ENCODE assay signal across 9 cellular contexts in genomic region chr11:2138436-2139117, GRCh38. TPM values are rescaled to one million over a fixed set of nuclear protein-coding genes. Genes with fewer than 3 reads are reported as not detected.
A peak's percentile ranks its signal among the peaks of the same experiment; 100 is the strongest.
DNase-seq lines count a peak whose midpoint lies in the region; ATAC-seq and TF ChIP-seq lines count a peak whose summit lies in the region.
"Had no signal": no experiment of that assay in that cellular context is flagged by ENCODE, and none has a peak within 500 bp of the region (broad histone marks: within the 10 kb centered on the region; RNA-seq: fewer than 3 reads in every experiment).

No MANE protein-coding gene starts in this region.

- H2AFZ ChIP-seq in mammary epithelial cell (ENCODE audit: low read depth, low read length): no peak overlapping the region

- peaks cover 12% of the 10 kb centered on the region for H3K4me1 ChIP-seq in mammary epithelial cell (ENCODE audit: insufficient read depth, low read length)
- H3K4me1 ChIP-seq in aorta (ENCODE audit: control insufficient read depth in 1 of 2, insufficient read depth in 2 of 2, low read length in 2 of 2): no peaks in the 10 kb centered on the region

- no peak overlapping the region for H3K27ac ChIP-seq in mammary epithelial cell (ENCODE audit: insufficient read depth, low read depth, low read length)
- H3K27ac ChIP-seq in aorta (ENCODE audit: low read depth in 1 of 2, low read length in 2 of 2): no peak overlapping the region

- H3K4me2 ChIP-seq in mammary epithelial cell (ENCODE audit: insufficient read depth, low read depth, low read length): peak overlapping the region; percentile 16

- H3K4me3 Mint-ChIP-seq in stimulated activated naive CD8-positive, alpha-beta T cell treated with anti-CD3 and anti-CD28 coated beads, Interleukin-15, amount 100 ng/mL, for 72 hours: peak overlapping the region; percentile 79 to 80

- no peak for TF ChIP-seq CTCF in mammary epithelial cell (conservative IDR thresholded peaks at IDR 0.05 in 1 of 2, IDR thresholded peaks at IDR 0.05 in 1 of 2; ENCODE audit: extremely low read depth in 1 of 2, insufficient read depth in 1 of 2, low read depth in 1 of 2, low read length in 2 of 2)

- H3K27ac Mint-ChIP-seq in stimulated activated naive CD8-positive, alpha-beta T cell treated with anti-CD3 and anti-CD28 coated beads, Interleukin-15, amount 100 ng/mL, for 72 hours: no peak overlapping the region

- CTCF ChIA-PET in mammary epithelial cell (lab: Charles Lee; ENCODE audit: low non-redundant PET): no interaction called here

- no CpG with 5 or more reads among the region's 67 CpGs for WGBS in mammary epithelial cell (ENCODE audit: low coverage, missing lambda C conversion rate)
- WGBS in aorta, 2 donors: 0 to 2% methylated on average over 25 to 67 of the region's 67 CpGs

- in situ Hi-C loops in mammary epithelial cell (cut with MboI; ENCODE audit: low sequenced_read_pairs in 2 of 2) (no loop called here), G401 (cut with HindIII; ENCODE audit: low sequenced_read_pairs) (no loop called here)

- H3K27me3 ChIP-seq in mammary epithelial cell (ENCODE audit: insufficient read depth, low read length) (peaks cover 40% of the 10 kb centered on the region), aorta (ENCODE audit: control insufficient read depth in 1 of 2, insufficient read depth in 2 of 2, low read length in 1 of 2) (no peaks in the 10 kb centered on the region)

- H3K9me3 ChIP-seq in mammary epithelial cell (replicated peaks; ENCODE audit: insufficient read depth, low read length) (no peaks in the 10 kb centered on the region), aorta (ENCODE audit: control insufficient read depth, low read length) (no peaks in the 10 kb centered on the region)

- H3K9me3 Mint-ChIP-seq in stimulated activated naive CD8-positive, alpha-beta T cell treated with anti-CD3 and anti-CD28 coated beads, Interleukin-15, amount 100 ng/mL, for 72 hours: no peaks in the 10 kb centered on the region

- no peak for ATAC-seq in stimulated activated naive CD8-positive, alpha-beta T cell treated with anti-CD3 and anti-CD28 coated beads, Interleukin-15, amount 100 ng/mL, for 72 hours
- no peak for ATAC-seq in stimulated activated naive CD8-positive, alpha-beta T cell treated with anti-CD3 and anti-CD28 coated beads, Interleukin-15, Interleukin-2, amounts not matched to agents 100 U/mL and 50 U/mL, for 24 hours
- ATAC-seq in aorta (ENCODE audit: low FRiP score) (no peak), HG02610 (IDR thresholded peaks at IDR 0.05; ENCODE audit: unreplicated experiment) (no peak)

- H3K4me3 ChIP-seq in mammary epithelial cell (replicated peaks in 1 of 3; ENCODE audit: insufficient read depth in 1 of 3, low read depth in 2 of 3, low read length in 3 of 3): no peak overlapping the region
- H3K4me3 ChIP-seq in aorta (ENCODE audit: low read length in 2 of 2): peak overlapping the region; percentile 1 to 28

- peaks cover 89% of the 10 kb centered on the region for H3K27me3 Mint-ChIP-seq in stimulated activated naive CD8-positive, alpha-beta T cell treated with anti-CD3 and anti-CD28 coated beads, Interleukin-15, amount 100 ng/mL, for 72 hours

- dilution Hi-C loops in mammary epithelial cell (cut with HindIII; ENCODE audit: low sequenced_read_pairs): no loop called here

- no peaks in the 10 kb centered on the region for H3K79me2 ChIP-seq in mammary epithelial cell (ENCODE audit: insufficient read depth, low read length)

- peaks cover 43% of the 10 kb centered on the region for H3K4me1 Mint-ChIP-seq in stimulated activated naive CD8-positive, alpha-beta T cell treated with anti-CD3 and anti-CD28 coated beads, Interleukin-15, amount 100 ng/mL, for 72 hours

- no peak for DNase-seq in stimulated activated naive CD8-positive, alpha-beta T cell treated with anti-CD3 and anti-CD28 coated beads, Interleukin-15, amount 100 ng/mL, for 72 hours
- no peak for DNase-seq in stimulated activated naive CD8-positive, alpha-beta T cell treated with anti-CD3 and anti-CD28 coated beads, Interleukin-15, Interleukin-2, amounts not matched to agents 100 U/mL and 50 U/mL, for 24 hours
- DNase-seq in mammary epithelial cell (no peak), myocyte (ENCODE audit: low read depth) (peak; percentile 41), aorta (peak in 1 of 2 donors; percentile 39), RKO (ENCODE audit: low spot score) (no peak), G401 (ENCODE audit: low spot score) (no peak)

- peaks cover 4% of the 10 kb centered on the region for H4K20me1 ChIP-seq in mammary epithelial cell (ENCODE audit: insufficient read depth, low read length)

- no TSS peak for BruUV-seq in mammary epithelial cell (replicated peaks; lab: Mats Ljungman, UMichigan)

- no peaks in the 10 kb centered on the region for H3K36me3 ChIP-seq in mammary epithelial cell (ENCODE audit: insufficient read depth, low read length)
- no peaks in the 10 kb centered on the region for H3K36me3 ChIP-seq in aorta (ENCODE audit: control insufficient read depth in 1 of 2, insufficient read depth in 2 of 2, low read length in 1 of 2)

- H3K9ac ChIP-seq in mammary epithelial cell (ENCODE audit: insufficient read depth, low read length): no peak overlapping the region

- intact Hi-C loops in mammary epithelial cell (cut with micrococcal nuclease): no loop called here
- intact Hi-C loops in aorta (cut with DNase I): no loop called here

RNA-seq across cellular contexts. Expression of gene IGF2, which starts 0.6 kb away (rescaled TPM):
- total RNA-seq in mammary epithelial cell (under 1 TPM in 1 of 2 donors, not detected in 1; under 0.01 TPM), myocyte (330 and 438 TPM in 2 replicates), aorta (100 to 1,000 TPM in 1 of 2 donors, 10 to 100 TPM in 1; 83.5 to 620 TPM)
- polyA plus RNA-seq in mammary epithelial cell (0.01 TPM), aorta (1 to 10 TPM in 1 of 2 donors, under 1 TPM in 1; 0.67 to 1.8 TPM)
- polyA minus RNA-seq in mammary epithelial cell: not detected
- polyA plus RNA-seq in myocyte (2012): 915 TPM
- 0.06 TPM in 1 of 2 replicates, not detected in the other for total RNA-seq in G401 (2014; rRNA removed; shearing (Covaris generic))

RNA-seq across cellular contexts. Expression of gene INS, which starts 22.4 kb away (rescaled TPM):
- total RNA-seq in mammary epithelial cell: not detected
- not detected for polyA plus RNA-seq in mammary epithelial cell
- not detected for polyA minus RNA-seq in mammary epithelial cell
- total RNA-seq in myocyte: not detected in 2 replicates
- not detected for polyA plus RNA-seq in myocyte (2012)
- 1 to 10 TPM; 1.9 to 2.1 TPM for total RNA-seq in aorta
- 10 to 100 TPM; 17.2 to 18.8 TPM for polyA plus RNA-seq in aorta
- total RNA-seq in G401 (2014; rRNA removed; shearing (Covaris generic)): not detected in 2 replicates
- total RNA-seq: activated CD8-positive, alpha-beta memory T cell treated with anti-CD3 and anti-CD28 coated beads for 36 hours had no signal

RNA-seq across cellular contexts. Expression of gene TH, which starts 33.0 kb away (rescaled TPM):
- under 1 TPM in 1 of 2 donors, not detected in 1; 0.61 TPM for total RNA-seq in mammary epithelial cell
- polyA plus RNA-seq in mammary epithelial cell: 0.16 TPM
- not detected for polyA minus RNA-seq in mammary epithelial cell
- not detected in 2 replicates for total RNA-seq in myocyte
- not detected for polyA plus RNA-seq in myocyte (2012)
- total RNA-seq in aorta: under 1 TPM in 1 of 2 donors, not detected in 1; 0.45 TPM
- polyA plus RNA-seq in aorta: not detected
- total RNA-seq in G401 (2014; rRNA removed; shearing (Covaris generic)): 0.49 TPM in 1 of 2 replicates, not detected in the other
- total RNA-seq: activated CD8-positive, alpha-beta memory T cell treated with anti-CD3 and anti-CD28 coated beads for 36 hours had no signal

Comparison
In these comparisons a context has a peak if more than half of its experiments do, and no peak if none do; other contexts are left out.
1. H3K4me3 ChIP-seq: peak in aorta (2 of 2); none in mammary epithelial cell (0 of 3).
2. RNA of gene IGF2, which starts 0.6 kb away (total RNA-seq): 83.5 to 620 TPM in aorta and 330 to 438 TPM in myocyte; under 0.01 TPM in mammary epithelial cell and 0.06 TPM in G401; every median in the first group is over 10 times any median in the second.